33 cellular contexts compared by ENCODE assay signal in the genomic region with DNA sequence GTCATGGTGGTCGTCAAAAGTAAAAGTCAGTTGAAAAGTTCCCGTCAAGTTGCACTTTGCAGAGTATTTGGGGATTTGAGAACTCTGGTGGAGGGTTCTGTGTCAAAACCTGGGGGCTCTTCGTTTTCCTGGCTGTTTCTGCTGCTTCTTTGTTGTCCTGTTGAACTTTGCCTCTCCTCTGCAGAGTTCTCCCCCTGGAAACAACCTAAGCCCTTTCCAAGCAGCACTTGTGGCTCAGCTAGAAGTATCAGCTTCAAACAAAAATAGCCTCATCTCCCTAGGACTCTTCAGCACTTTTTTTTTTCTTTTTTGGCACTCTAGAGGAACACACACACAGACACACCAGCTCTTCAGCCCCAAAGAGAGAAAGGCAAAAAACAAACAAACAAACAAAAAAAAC. TPM values are rescaled to one million over a fixed set of nuclear protein-coding genes. Genes with fewer than 3 reads are reported as not detected.
DNase-seq lines count a peak whose midpoint lies in the region; ATAC-seq, FAIRE-seq and TF ChIP-seq lines count a peak whose summit lies in the region.
"Had no signal": no experiment of that assay in that cellular context is flagged by ENCODE, and none has a peak within 500 bp of the region (broad histone marks: within the 10 kb centered on the region; RNA-seq: fewer than 3 reads in every experiment).

A gene with protein sequence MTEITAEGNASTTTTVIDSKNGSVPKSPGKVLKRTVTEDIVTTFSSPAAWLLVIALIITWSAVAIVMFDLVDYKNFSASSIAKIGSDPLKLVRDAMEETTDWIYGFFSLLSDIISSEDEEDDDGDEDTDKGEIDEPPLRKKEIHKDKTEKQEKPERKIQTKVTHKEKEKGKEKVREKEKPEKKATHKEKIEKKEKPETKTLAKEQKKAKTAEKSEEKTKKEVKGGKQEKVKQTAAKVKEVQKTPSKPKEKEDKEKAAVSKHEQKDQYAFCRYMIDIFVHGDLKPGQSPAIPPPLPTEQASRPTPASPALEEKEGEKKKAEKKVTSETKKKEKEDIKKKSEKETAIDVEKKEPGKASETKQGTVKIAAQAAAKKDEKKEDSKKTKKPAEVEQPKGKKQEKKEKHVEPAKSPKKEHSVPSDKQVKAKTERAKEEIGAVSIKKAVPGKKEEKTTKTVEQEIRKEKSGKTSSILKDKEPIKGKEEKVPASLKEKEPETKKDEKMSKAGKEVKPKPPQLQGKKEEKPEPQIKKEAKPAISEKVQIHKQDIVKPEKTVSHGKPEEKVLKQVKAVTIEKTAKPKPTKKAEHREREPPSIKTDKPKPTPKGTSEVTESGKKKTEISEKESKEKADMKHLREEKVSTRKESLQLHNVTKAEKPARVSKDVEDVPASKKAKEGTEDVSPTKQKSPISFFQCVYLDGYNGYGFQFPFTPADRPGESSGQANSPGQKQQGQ (minus strand): TSS at position 180 of the 400 bp plus-strand sequence. CDS start 175 bp downstream, at position 5.

- TF ChIP-seq RAD21 in HepG2 (CRISPR knock-in tag; IDR thresholded peaks at IDR 0.05) = no peak

- H3K9me3 ChIP-seq in HepG2 (ENCODE audit: low read length) (no peaks in the 10 kb centered on the region), right lobe of liver (no peaks in the 10 kb centered on the region), right cardiac atrium (ENCODE audit: control insufficient read depth, low read length) (no peaks in the 10 kb centered on the region), neural progenitor cell (ENCODE audit: low read depth) (no peaks in the 10 kb centered on the region), prostate gland (no peaks in the 10 kb centered on the region), upper lobe of left lung (no peaks in the 10 kb centered on the region)
- H3K9me3 ChIP-seq: SJSA1, thoracic aorta had no signal

- WGBS in HepG2 (ENCODE audit: low lambda C conversion rate) = 0% methylated on average over 3 of the region's 3 CpGs
- 12% methylated on average over 3 of the region's 3 CpGs for whole genome bisulfite sequencing in right lobe of liver (ENCODE audit: insufficient coverage, low coverage, low lambda C conversion rate, missing lambda C conversion rate)
- 40% methylated on average over 3 of the region's 3 CpGs for WGBS in right cardiac atrium
- WGBS in prostate gland = 67% methylated on average over 3 of the region's 3 CpGs
- WGBS in upper lobe of left lung, 2 donors = 59 to 65% methylated on average over 3 of the region's 3 CpGs

- peak within 1 kb of the TSS; percentile 31 for H2AFZ ChIP-seq in HepG2 (ENCODE audit: low read length)
- H2AFZ ChIP-seq in neural progenitor cell (replicated peaks) = peak within 1 kb of the TSS; percentile 59

- no peak for ATAC-seq in HepG2
- ATAC-seq in right lobe of liver = no peak
- ATAC-seq in right cardiac atrium = peak; percentile 85 to 91
- no peak for ATAC-seq in activated T-cell treated with anti-CD3 and anti-CD28 coated beads, Interleukin-2, amount 50 U/mL, for 72 hours (replicated peaks in 1 of 2)
- ATAC-seq in upper lobe of left lung (ENCODE audit: low FRiP score in 2 of 2) = no peak
- ATAC-seq: activated CD8-positive, alpha-beta memory T cell treated with anti-CD3 and anti-CD28 coated beads, Interleukin-2, amount 10 ng/mL, durations not matched to agents 7 days and 5 days; activated naive CD4-positive, alpha-beta T cell treated with anti-CD3 and anti-CD28 coated beads, Interleukin-2, amount 50 U/mL, for 72 hours; CD8-positive, alpha-beta T cell; Panc1; T-helper 17 cell had no signal

- TF ChIP-seq CTCF in HepG2 (CRISPR knock-in tag; IDR thresholded peaks at IDR 0.05) = no peak
- TF ChIP-seq CTCF in right lobe of liver (IDR thresholded peaks at IDR 0.05) = no peak
- no peak for TF ChIP-seq CTCF in neural progenitor cell (IDR thresholded peaks at IDR 0.05)
- no peak for TF ChIP-seq CTCF in prostate gland (IDR thresholded peaks at IDR 0.05)
- no peak for TF ChIP-seq CTCF in upper lobe of left lung (IDR thresholded peaks at IDR 0.05)

- H3K27me3 ChIP-seq in HepG2 (ENCODE audit: control insufficient read depth in 1 of 2, insufficient read depth in 2 of 2, low read length in 2 of 2) = no peaks in the 10 kb centered on the region
- H3K27me3 ChIP-seq in right lobe of liver = no peaks in the 10 kb centered on the region
- no peaks in the 10 kb centered on the region for H3K27me3 ChIP-seq in right cardiac atrium (ENCODE audit: control insufficient read depth, insufficient read depth)
- no peaks in the 10 kb centered on the region for H3K27me3 ChIP-seq in neural progenitor cell
- no peaks in the 10 kb centered on the region for H3K27me3 ChIP-seq in prostate gland (replicated peaks; ENCODE audit: insufficient read depth)
- H3K27me3 ChIP-seq in upper lobe of left lung = no peaks in the 10 kb centered on the region
- H3K27me3 ChIP-seq: SJSA1 had no signal

- H4K20me1 ChIP-seq in HepG2 (ENCODE audit: insufficient read depth, low read length) (no peaks in the 10 kb centered on the region), neural progenitor cell (ENCODE audit: low read depth) (no peaks in the 10 kb centered on the region)

- CTCF ChIA-PET in HepG2 (lab: Yijun Ruan, JAX; ENCODE audit: low intra/inter-chr PET ratio, low total read pairs) = no interaction called here

- H3K36me3 Mint-ChIP-seq in neural progenitor cell = no peaks in the 10 kb centered on the region
- no peaks in the 10 kb centered on the region for H3K36me3 Mint-ChIP-seq in activated T-cell treated with anti-CD3 and anti-CD28 coated beads, Interleukin-2, amount 50 U/mL, for 72 hours (ENCODE audit: insufficient read depth in 2 of 2)
- H3K36me3 Mint-ChIP-seq: activated CD8-positive, alpha-beta memory T cell treated with anti-CD3 and anti-CD28 coated beads, Interleukin-2, amount 10 ng/mL, durations not matched to agents 7 days and 5 days; activated naive CD4-positive, alpha-beta T cell treated with anti-CD3 and anti-CD28 coated beads, Interleukin-2, amount 50 U/mL, for 72 hours; CD8-positive, alpha-beta T cell; naive B cell had no signal

- intact Hi-C loops in HepG2 (cut with micrococcal nuclease; ENCODE audit: unreplicated experiment) = no loop called here
- intact Hi-C loops in right lobe of liver (cut with DNase I) = no loop called here
- intact Hi-C loops in right cardiac atrium (cut with DNase I) = no loop called here
- intact Hi-C loops in prostate gland (cut with DNase I) = no loop called here

- no peak within 1 kb of the TSS for H3K9ac ChIP-seq in HepG2 (ENCODE audit: insufficient read depth, low read depth, low read length)
- H3K9ac ChIP-seq in neural progenitor cell = no peak within 1 kb of the TSS

- no peak within 1 kb of the TSS for H3K4me3 Mint-ChIP-seq in neural progenitor cell
- H3K4me3 Mint-ChIP-seq in activated T-cell treated with anti-CD3 and anti-CD28 coated beads, Interleukin-2, amount 50 U/mL, for 72 hours = no peak within 1 kb of the TSS
- H3K4me3 Mint-ChIP-seq: activated CD8-positive, alpha-beta memory T cell treated with anti-CD3 and anti-CD28 coated beads, Interleukin-2, amount 10 ng/mL, durations not matched to agents 7 days and 5 days; activated T-helper 1 cell treated with anti-CD3 and anti-CD28 coated beads, Interleukin-12 subunit alpha, Interleukin-12 subunit beta, Interleukin-2, Interleukin-4 antibody, amounts not matched to agents 30 ng/mL and 10 ng/mL and 1 ng/mL, durations not matched to agents 14 hours and 24 hours and 36 hours; CD8-positive, alpha-beta T cell; naive B cell; T-helper 17 cell had no signal

- in situ Hi-C loops in HepG2 (cut with HindIII; ENCODE audit: extremely low pct_ligation_motif_present, low pct_unique_long_range_greater_than_20kb) = no loop called here

- no peaks in the 10 kb centered on the region for H3F3A ChIP-seq in neural progenitor cell (ENCODE audit: low read depth)

- peak within 1 kb of the TSS; percentile 64 for H3K27ac Mint-ChIP-seq in neural progenitor cell
- H3K27ac Mint-ChIP-seq in activated T-cell treated with anti-CD3 and anti-CD28 coated beads, Interleukin-2, amount 50 U/mL, for 72 hours = no peak within 1 kb of the TSS
- H3K27ac Mint-ChIP-seq: activated CD8-positive, alpha-beta memory T cell treated with anti-CD3 and anti-CD28 coated beads, Interleukin-2, amount 10 ng/mL, durations not matched to agents 7 days and 5 days; activated naive CD4-positive, alpha-beta T cell treated with anti-CD3 and anti-CD28 coated beads, Interleukin-2, amount 50 U/mL, for 72 hours; activated T-helper 1 cell treated with anti-CD3 and anti-CD28 coated beads, Interleukin-12 subunit alpha, Interleukin-12 subunit beta, Interleukin-2, Interleukin-4 antibody, amounts not matched to agents 30 ng/mL and 10 ng/mL and 1 ng/mL, durations not matched to agents 14 hours and 24 hours and 36 hours; CD8-positive, alpha-beta T cell; naive B cell; T-helper 17 cell had no signal

- TF ChIP-seq POLR2A in HepG2 (IDR thresholded peaks at IDR 0.05; ENCODE audit: insufficient read depth in 1 of 2, low read depth in 2 of 2, low read length in 2 of 2) = no peak
- no peak for TF ChIP-seq POLR2A in right lobe of liver (IDR thresholded peaks at IDR 0.05)
- TF ChIP-seq POLR2A in prostate gland (IDR thresholded peaks at IDR 0.05) = no peak
- no peak for TF ChIP-seq POLR2A in upper lobe of left lung (IDR thresholded peaks at IDR 0.05)

- H3K4me2 ChIP-seq in HepG2 (ENCODE audit: low read depth, low read length) (no peak within 1 kb of the TSS), neural progenitor cell (peak within 1 kb of the TSS; percentile 1)

- H3K4me1 ChIP-seq in HepG2 (ENCODE audit: insufficient read depth, low read length) (no peaks in the 10 kb centered on the region), right lobe of liver (no peaks in the 10 kb centered on the region), right cardiac atrium (ENCODE audit: control insufficient read depth, insufficient read depth, low read length) (no peaks in the 10 kb centered on the region), neural progenitor cell (peaks cover 15% of the 10 kb centered on the region), prostate gland (replicated peaks) (no peaks in the 10 kb centered on the region), upper lobe of left lung (no peaks in the 10 kb centered on the region)
- H3K4me1 ChIP-seq: SJSA1 had no signal

- H3K27ac ChIP-seq in HepG2 (ENCODE audit: extremely low read length, insufficient read depth, low read length) = no peak within 1 kb of the TSS
- no peak within 1 kb of the TSS for H3K27ac ChIP-seq in right lobe of liver
- peak within 1 kb of the TSS; percentile 88 for H3K27ac ChIP-seq in right cardiac atrium (ENCODE audit: low read length)
- peak within 1 kb of the TSS; percentile 61 for H3K27ac ChIP-seq in neural progenitor cell
- H3K27ac ChIP-seq in prostate gland = no peak within 1 kb of the TSS
- no peak within 1 kb of the TSS for H3K27ac ChIP-seq in upper lobe of left lung
- H3K27ac ChIP-seq: SJSA1, thoracic aorta had no signal

- no peaks in the 10 kb centered on the region for H3K36me3 ChIP-seq in HepG2 (replicated peaks in 1 of 2; ENCODE audit: control insufficient read depth in 1 of 2, insufficient read depth in 2 of 2, low read length in 2 of 2)
- H3K36me3 ChIP-seq in right lobe of liver = no peaks in the 10 kb centered on the region
- no peaks in the 10 kb centered on the region for H3K36me3 ChIP-seq in neural progenitor cell
- H3K36me3 ChIP-seq in prostate gland = no peaks in the 10 kb centered on the region
- H3K36me3 ChIP-seq in upper lobe of left lung = no peaks in the 10 kb centered on the region
- H3K36me3 ChIP-seq: SJSA1, thoracic aorta had no signal

- DNase-seq in HepG2 (ENCODE audit: low spot score) (no peak), right lobe of liver (no peak), right cardiac atrium (no peak), neural progenitor cell (ENCODE audit: low spot score) (peak; percentile 29), prostate gland (ENCODE audit: low spot score) (no peak), NOMO-1 treated with dmso at 0.1 percent for 144 hours (lab: John Stamatoyannopoulos, UW; ENCODE audit: unreplicated experiment) (no peak), upper lobe of left lung (no peak)
- DNase-seq in activated T-cell treated with anti-CD3 and anti-CD28 coated beads, Interleukin-2, amount 50 U/mL, for 72 hours = no peak
- DNase-seq: 8988T; activated CD4-positive, alpha-beta T cell treated with anti-CD3 and anti-CD28 coated beads for 4 hours; activated CD8-positive, alpha-beta memory T cell treated with anti-CD3 and anti-CD28 coated beads, Interleukin-2, amount 10 ng/mL, durations not matched to agents 7 days and 5 days; AML-193; aorta; CD8-positive, alpha-beta T cell; central memory CD4-positive, alpha-beta T cell; dermis blood vessel endothelial cell; GDM1; hippocampal formation; islet precursor cell; Kasumi-1; naive B cell; NCI-H2081; NCI-H446; small intestine; stimulated activated naive CD4-positive, alpha-beta T cell; T-helper 17 cell had no signal

- POLR2A ChIA-PET in HepG2 (lab: Yijun Ruan, JAX) = no interaction called here

- TF ChIP-seq EP300 in HepG2 (IDR thresholded peaks at IDR 0.05; ENCODE audit: low read depth in 2 of 2, low read length in 2 of 2) = no peak
- TF ChIP-seq EP300 in HepG2 (CRISPR knock-in tag; IDR thresholded peaks at IDR 0.05; ENCODE audit: borderline replicate concordance) = no peak
- TF ChIP-seq EP300 in upper lobe of left lung (IDR thresholded peaks at IDR 0.05) = no peak

- H3K9me3 Mint-ChIP-seq in neural progenitor cell = no peaks in the 10 kb centered on the region
- peaks cover 0 to 3% of the 10 kb centered on the region in 2 donors for H3K9me3 Mint-ChIP-seq in activated T-cell treated with anti-CD3 and anti-CD28 coated beads, Interleukin-2, amount 50 U/mL, for 72 hours
- H3K9me3 Mint-ChIP-seq: activated T-helper 1 cell treated with anti-CD3 and anti-CD28 coated beads, Interleukin-12 subunit alpha, Interleukin-12 subunit beta, Interleukin-2, Interleukin-4 antibody, amounts not matched to agents 30 ng/mL and 10 ng/mL and 1 ng/mL, durations not matched to agents 14 hours and 24 hours and 36 hours; CD8-positive, alpha-beta T cell had no signal

- no peaks in the 10 kb centered on the region for H3K79me2 ChIP-seq in HepG2 (ENCODE audit: insufficient read depth, low read length)
- no peaks in the 10 kb centered on the region for H3K79me2 ChIP-seq in neural progenitor cell (ENCODE audit: low read depth)

- H3K4me3 ChIP-seq in HepG2 (replicated peaks in 1 of 3; ENCODE audit: insufficient read depth in 1 of 3, low read depth in 2 of 3, low read length in 3 of 3) = no peak within 1 kb of the TSS
- no peak within 1 kb of the TSS for H3K4me3 ChIP-seq in right lobe of liver
- H3K4me3 ChIP-seq in right cardiac atrium (ENCODE audit: low read length) = peak within 1 kb of the TSS; percentile 84
- no peak within 1 kb of the TSS for H3K4me3 ChIP-seq in neural progenitor cell
- H3K4me3 ChIP-seq in prostate gland = no peak within 1 kb of the TSS
- H3K4me3 ChIP-seq in upper lobe of left lung = no peak within 1 kb of the TSS
- H3K4me3 ChIP-seq: SJSA1, thoracic aorta had no signal

- BruUV-seq in HepG2 (replicated peaks; lab: Mats Ljungman, UMichigan) = no TSS peak

- peaks cover 32% of the 10 kb centered on the region for H3K4me1 Mint-ChIP-seq in neural progenitor cell
- H3K4me1 Mint-ChIP-seq in activated T-cell treated with anti-CD3 and anti-CD28 coated beads, Interleukin-2, amount 50 U/mL, for 72 hours (ENCODE audit: low read depth) = no peaks in the 10 kb centered on the region
- H3K4me1 Mint-ChIP-seq: activated CD8-positive, alpha-beta memory T cell treated with anti-CD3 and anti-CD28 coated beads, Interleukin-2, amount 10 ng/mL, durations not matched to agents 7 days and 5 days; naive B cell; T-helper 17 cell had no signal

- H3K27me3 Mint-ChIP-seq in neural progenitor cell (ENCODE audit: insufficient read depth, low read depth) = no peaks in the 10 kb centered on the region
- no peaks in the 10 kb centered on the region for H3K27me3 Mint-ChIP-seq in activated T-cell treated with anti-CD3 and anti-CD28 coated beads, Interleukin-2, amount 50 U/mL, for 72 hours (ENCODE audit: low read depth)
- H3K27me3 Mint-ChIP-seq: activated CD8-positive, alpha-beta memory T cell treated with anti-CD3 and anti-CD28 coated beads, Interleukin-2, amount 10 ng/mL, durations not matched to agents 7 days and 5 days; naive B cell; T-helper 17 cell had no signal

- FAIRE-seq in HepG2 (lab: Jason Lieb, UNC) = no peak
- FAIRE-seq: HTR-8/SVneo, small intestine had no signal

RNA-seq across cellular contexts. Expression of the gene that starts here (rescaled TPM):
- not detected in 2 replicates for total RNA-seq in HepG2 (2016; rRNA removed; fragmentation: Illumina TruSeq; extraction: Trizol)
- total RNA-seq in HepG2 (2016; cell fraction: cytosol; rRNA removed; fragmentation: Illumina TruSeq; extraction: Trizol; ENCODE audit: low read depth) = not detected in 2 replicates
- total RNA-seq in HepG2 (2016; cell fraction: insoluble cytoplasmic fraction; rRNA removed; fragmentation: Illumina TruSeq; extraction: Trizol) = not detected in 2 replicates
- not detected in 2 replicates for total RNA-seq in HepG2 (2016; cell fraction: membrane; rRNA removed; fragmentation: Illumina TruSeq; extraction: Trizol)
- total RNA-seq in HepG2 (2016; cell fraction: nucleus; rRNA removed; fragmentation: Illumina TruSeq; extraction: Trizol) = not detected in 2 replicates
- not detected in 2 replicates for polyA plus RNA-seq in HepG2 (2011; rRNA removed)
- not detected in 2 replicates for polyA plus RNA-seq in HepG2 (2011; cell fraction: cytosol; rRNA removed)
- polyA plus RNA-seq in HepG2 (2011; cell fraction: nucleus; rRNA removed) = not detected in 2 replicates
- polyA plus RNA-seq in HepG2 (2012) = not detected in 2 replicates
- polyA plus RNA-seq in HepG2 (2016; cell fraction: cytosol; fragmentation: Illumina TruSeq; extraction: Trizol; ENCODE audit: low read depth) = not detected in 2 replicates
- polyA plus RNA-seq in HepG2 (2016; cell fraction: insoluble cytoplasmic fraction; fragmentation: Illumina TruSeq; extraction: Trizol; ENCODE audit: low read depth) = not detected in 2 replicates
- not detected in 2 replicates for polyA plus RNA-seq in HepG2 (2016; cell fraction: membrane; fragmentation: Illumina TruSeq; extraction: Trizol; ENCODE audit: low read depth)
- polyA plus RNA-seq in HepG2 (2016; cell fraction: nucleus; fragmentation: Illumina TruSeq; extraction: Trizol; ENCODE audit: insufficient read depth, low read depth) = not detected in 2 replicates
- polyA minus RNA-seq in HepG2 (2011; rRNA and poly(A)+ RNA removed; ENCODE audit: low replicate concordance) = not detected in 2 replicates
- not detected in 2 replicates for polyA minus RNA-seq in HepG2 (2011; cell fraction: cytosol; rRNA and poly(A)+ RNA removed)
- polyA minus RNA-seq in HepG2 (2011; cell fraction: nucleus; rRNA and poly(A)+ RNA removed) = not detected in 2 replicates
- under 1 TPM in 2 of 6 experiments, not detected in 4; 0.06 to 0.19 TPM for total RNA-seq in right lobe of liver
- total RNA-seq in right cardiac atrium = 100 to 1,000 TPM; 261 to 360 (median 289) TPM
- 175 TPM for polyA plus RNA-seq in right cardiac atrium
- total RNA-seq in neural progenitor cell (ENCODE audit: low replicate concordance) = 0.06 TPM in 1 of 2 replicates, not detected in the other
- not detected for total RNA-seq in activated T-cell treated with anti-CD3 and anti-CD28 coated beads, Interleukin-2, amount 50 U/mL, for 72 hours
- 1 to 10 TPM; 1.9 to 2.2 TPM for total RNA-seq in prostate gland
- total RNA-seq in upper lobe of left lung = under 1 TPM in 1 of 6 donors, not detected in 5; 0.20 TPM
- total RNA-seq: activated CD8-positive, alpha-beta memory T cell treated with anti-CD3 and anti-CD28 coated beads, Interleukin-2, amount 10 ng/mL, durations not matched to agents 7 days and 5 days; activated naive CD4-positive, alpha-beta T cell treated with anti-CD3 and anti-CD28 coated beads, Interleukin-2, amount 50 U/mL, for 72 hours; activated T-helper 1 cell treated with anti-CD3 and anti-CD28 coated beads, Interleukin-12 subunit alpha, Interleukin-12 subunit beta, Interleukin-2, Interleukin-4 antibody, amounts not matched to agents 30 ng/mL and 10 ng/mL and 1 ng/mL, durations not matched to agents 14 hours and 24 hours and 36 hours; CD8-positive, alpha-beta T cell; dermis blood vessel endothelial cell; lung microvascular endothelial cell; SJSA1; T-helper 17 cell had no signal

Comparison
In these comparisons a context has a peak if more than half of its experiments do, and no peak if none do; other contexts are left out.
1. RNA of the gene that starts here (total RNA-seq): 261 to 360 TPM in right cardiac atrium; 1.9 to 2.2 TPM in prostate gland, 0.06 to 0.19 TPM in right lobe of liver, 0.06 TPM in neural progenitor cell, not detected in HepG2, not detected in activated T-cell treated with anti-CD3 and anti-CD28 coated beads, Interleukin-2, amount 50 U/mL, for 72 hours and 0.20 TPM in upper lobe of left lung; every median in the first group is over 10 times any median in the second.
2. RNA of the gene that starts here (polyA plus RNA-seq): 175 TPM in right cardiac atrium (single experiment); not detected in HepG2; every median in the first group is over 100 times any median in the second.
3. Peak in DNase-seq, H3K27ac ChIP-seq and H3K4me2 ChIP-seq in neural progenitor cell; RNA of the gene not detected or under 1 TPM.
4. ATAC-seq: peak in right cardiac atrium (2 of 2); none in HepG2 (single experiment), right lobe of liver (0 of 4), activated T-cell treated with anti-CD3 and anti-CD28 coated beads, Interleukin-2, amount 50 U/mL, for 72 hours (0 of 2) and upper lobe of left lung (0 of 2).